Comparison of ENCODE assay signal across 8 cellular contexts in the genomic region with DNA sequence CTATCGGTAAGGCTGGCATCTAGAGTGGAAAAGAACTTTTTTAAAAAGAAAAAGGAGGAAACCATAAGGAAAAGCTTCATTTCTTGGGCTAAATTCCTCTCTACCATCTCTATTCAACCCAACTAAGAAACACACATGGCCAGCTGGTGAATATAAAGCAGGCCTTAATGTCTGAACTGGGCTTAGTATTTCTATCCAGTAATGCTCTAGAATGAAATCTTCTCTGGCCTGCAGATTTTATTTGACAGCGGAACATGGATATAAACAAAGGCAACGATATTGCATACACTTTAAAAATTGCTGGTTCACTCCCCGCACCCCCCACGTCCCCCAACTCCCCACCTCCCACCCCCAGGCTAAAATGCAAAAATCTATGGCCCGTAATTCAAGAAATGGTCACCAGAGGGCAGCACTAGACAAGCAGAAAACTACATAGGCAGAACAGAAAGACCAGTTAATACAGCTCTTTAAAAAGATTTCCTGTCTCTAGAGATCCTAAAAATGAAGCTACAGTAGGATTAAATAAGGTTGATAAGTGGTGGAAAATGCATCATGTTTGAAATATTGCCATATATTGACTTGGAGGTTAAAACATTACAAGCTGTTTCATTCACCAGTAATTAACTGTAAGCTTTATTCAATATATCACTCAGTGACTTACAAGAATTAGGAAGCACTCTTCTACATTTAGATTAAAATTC.
DNase-seq lines count a peak whose midpoint lies in the region; ATAC-seq and TF ChIP-seq lines count a peak whose summit lies in the region.

No MANE protein-coding gene starts in this region.

- TF ChIP-seq POLR2A in testis (IDR thresholded peaks at IDR 0.05): no peak

- H3K9me3 ChIP-seq in mucosa of descending colon: no peaks in the 10 kb centered on the region
- no peaks in the 10 kb centered on the region for H3K9me3 ChIP-seq in testis

- H3K27me3 ChIP-seq in testis: no peaks in the 10 kb centered on the region

- H3K27me3 Mint-ChIP-seq in activated CD4-positive, alpha-beta T cell treated with anti-CD3 and anti-CD28 coated beads, Interleukin-2, amount 10 ng/mL, durations not matched to agents 7 days and 5 days: peaks cover 4% of the 10 kb centered on the region
- peaks cover 0 to 2% of the 10 kb centered on the region in 2 donors for H3K27me3 Mint-ChIP-seq in effector memory CD8-positive, alpha-beta T cell

- H3K4me3 ChIP-seq in mucosa of descending colon: no peak overlapping the region
- no peak overlapping the region for H3K4me3 ChIP-seq in testis

- H3K27ac Mint-ChIP-seq in activated CD4-positive, alpha-beta T cell treated with anti-CD3 and anti-CD28 coated beads, Interleukin-2, amount 10 ng/mL, durations not matched to agents 7 days and 5 days: no peak overlapping the region
- H3K27ac Mint-ChIP-seq in effector memory CD8-positive, alpha-beta T cell: no peak overlapping the region

- TF ChIP-seq CTCF in mucosa of descending colon (IDR thresholded peaks at IDR 0.05) (peak; percentile 45), testis (IDR thresholded peaks at IDR 0.05) (peak; percentile 42 to 83 (median 52))

- in situ Hi-C loops in Caki2 (cut with HindIII; ENCODE audit: low pct_unique_long_range_greater_than_20kb, low sequenced_read_pairs): no loop called here

- DNase-seq in Caki2 (ENCODE audit: low read depth): peak; percentile 55
- DNase-seq in NCI-H1417 (lab: John Stamatoyannopoulos, UW): peak; percentile 39 to 75 (median 52)
- peak; percentile 65 for DNase-seq in activated CD4-positive, alpha-beta T cell treated with anti-CD3 and anti-CD28 coated beads, Interleukin-2, amount 10 ng/mL, durations not matched to agents 7 days and 5 days
- DNase-seq in effector memory CD8-positive, alpha-beta T cell: peak; percentile 48 to 55 (median 52)
- DNase-seq in mucosa of descending colon: peak in 1 of 3 donors; percentile 75
- DNase-seq in testis: peak; percentile 76

- 22 to 24% methylated on average over 6 of the region's 6 CpGs for WGBS in testis, 2 donors

- intact Hi-C loops in mucosa of descending colon (cut with DNase I, micrococcal nuclease) (loop anchor here (5.0 to 10.0 kb wide), 2 partner anchors 241 to 404 kb away; no protein-coding TSS in a partner anchor), testis (cut with DNase I; ENCODE audit: low total_unique reads) (no loop called here)

- CTCF ChIA-PET in activated CD4-positive, alpha-beta T cell treated with anti-CD3 and anti-CD28 coated beads, Interleukin-2, amount 10 ng/mL, durations not matched to agents 7 days and 5 days (lab: Charles Lee): interaction anchor here (0.6 to 2.0 kb wide), 10 partner anchors 10 to 407 kb away, joined by 3 to 15 read pairs (median 3); no protein-coding TSS in a partner anchor

- H3K9me3 Mint-ChIP-seq in activated CD4-positive, alpha-beta T cell treated with anti-CD3 and anti-CD28 coated beads, Interleukin-2, amount 10 ng/mL, durations not matched to agents 7 days and 5 days: no peaks in the 10 kb centered on the region
- H3K9me3 Mint-ChIP-seq in effector memory CD8-positive, alpha-beta T cell: no peaks in the 10 kb centered on the region

- H3K4me1 Mint-ChIP-seq in activated CD4-positive, alpha-beta T cell treated with anti-CD3 and anti-CD28 coated beads, Interleukin-2, amount 10 ng/mL, durations not matched to agents 7 days and 5 days: no peaks in the 10 kb centered on the region
- H3K4me1 Mint-ChIP-seq in effector memory CD8-positive, alpha-beta T cell (ENCODE audit: low read depth in 2 of 2): no peaks in the 10 kb centered on the region

- POLR2A ChIA-PET in activated CD4-positive, alpha-beta T cell treated with anti-CD3 and anti-CD28 coated beads, Interleukin-2, amount 10 ng/mL, durations not matched to agents 7 days and 5 days (lab: Charles Lee): no interaction called here

- ATAC-seq in GM21529 (IDR thresholded peaks at IDR 0.05; ENCODE audit: unreplicated experiment) (peak; percentile 72), mucosa of descending colon (peak; percentile 79), GM19328 (IDR thresholded peaks at IDR 0.05; ENCODE audit: unreplicated experiment) (no peak)
- peak; percentile 62 for ATAC-seq in effector memory CD8-positive, alpha-beta T cell (replicated peaks)

- no peak overlapping the region for H3K27ac ChIP-seq in testis

- no peaks in the 10 kb centered on the region for H3K36me3 Mint-ChIP-seq in activated CD4-positive, alpha-beta T cell treated with anti-CD3 and anti-CD28 coated beads, Interleukin-2, amount 10 ng/mL, durations not matched to agents 7 days and 5 days (ENCODE audit: low read depth)
- H3K36me3 Mint-ChIP-seq in effector memory CD8-positive, alpha-beta T cell (ENCODE audit: insufficient read depth): no peaks in the 10 kb centered on the region

- H3K4me1 ChIP-seq in mucosa of descending colon (ENCODE audit: low read depth) (no peaks in the 10 kb centered on the region), testis (no peaks in the 10 kb centered on the region)

- H3K4me3 Mint-ChIP-seq in activated CD4-positive, alpha-beta T cell treated with anti-CD3 and anti-CD28 coated beads, Interleukin-2, amount 10 ng/mL, durations not matched to agents 7 days and 5 days: no peak overlapping the region
- H3K4me3 Mint-ChIP-seq in effector memory CD8-positive, alpha-beta T cell: no peak overlapping the region

- H3K36me3 ChIP-seq in mucosa of descending colon (ENCODE audit: low read depth) (no peaks in the 10 kb centered on the region), testis (ENCODE audit: low read depth, missing control alignments) (no peaks in the 10 kb centered on the region)
